18 cellular contexts compared by ENCODE assay signal in the genomic region with DNA sequence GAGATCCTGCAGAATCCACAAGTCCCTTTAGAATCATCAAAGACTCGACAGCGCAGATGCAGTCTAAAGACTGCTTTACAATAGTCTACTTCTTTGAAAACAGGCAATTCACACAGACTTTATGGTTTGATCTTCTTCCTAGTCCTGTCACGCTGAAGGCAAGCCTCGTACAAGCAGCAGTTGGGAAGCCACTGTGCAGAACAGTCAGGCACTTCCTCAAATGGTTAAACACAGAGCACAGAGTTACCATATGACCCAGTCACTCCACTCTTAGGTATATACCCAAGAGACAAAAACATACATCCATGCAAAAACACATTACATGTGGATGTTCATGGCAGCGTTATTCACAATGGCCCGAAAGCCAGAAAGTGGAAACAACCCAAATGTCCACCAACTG. TPM values are rescaled to one million over a fixed set of nuclear protein-coding genes. Genes with fewer than 3 reads are reported as not detected.
"Had no signal": no experiment of that assay in that cellular context is flagged by ENCODE, and none has a peak within 500 bp of the region (broad histone marks: within the 10 kb centered on the region; RNA-seq: fewer than 3 reads in every experiment).

No MANE protein-coding gene starts in this region.

- DNase-seq: activated CD4-positive, alpha-beta memory T cell treated with anti-CD3 and anti-CD28 coated beads, Interleukin-2, amount 10 ng/mL, durations not matched to agents 7 days and 5 days; activated CD4-positive, alpha-beta T cell treated with anti-CD3 and anti-CD28 coated beads for 4 hours; activated effector memory CD4-positive, alpha-beta T cell treated with anti-CD3 and anti-CD28 coated beads, Interleukin-2, amount 50 U/mL, for 16 hours; activated T-cell treated with anti-CD3 and anti-CD28 coated beads, Interleukin-2, amount 50 U/mL, for 48 hours; central memory CD4-positive, alpha-beta T cell; hippocampal formation; naive thymus-derived CD8-positive, alpha-beta T cell; pancreas; spleen; stimulated activated CD4-positive, alpha-beta T cell treated with anti-CD3 and anti-CD28 coated beads, Interleukin-1b, Interleukin-23, amount 100 ng/mL, for 48 hours; stimulated activated naive CD8-positive, alpha-beta T cell treated with anti-CD3 and anti-CD28 coated beads, Interleukin-15, amount 100 ng/mL, for 72 hours; testis had no signal

- H3K9me3 ChIP-seq: pancreas, testis had no signal

- H3K36me3 ChIP-seq: pancreas had no signal

- ATAC-seq: activated naive CD4-positive, alpha-beta T cell treated with anti-CD3 and anti-CD28 coated beads, Interleukin-2, amount 50 U/mL, for 72 hours; esophagus mucosa; left lobe of liver; naive thymus-derived CD8-positive, alpha-beta T cell; sciatic nerve; stimulated activated naive CD8-positive, alpha-beta T cell treated with anti-CD3 and anti-CD28 coated beads, Interleukin-15, amount 100 ng/mL, for 72 hours had no signal

- H3K4me3 ChIP-seq: coronary artery, pancreas, spleen, testis had no signal

- H3K4me1 ChIP-seq: pancreas had no signal

- H3K27ac ChIP-seq: coronary artery, pancreas, spleen, testis had no signal

- H3K27me3 ChIP-seq: pancreas, testis had no signal

RNA-seq across cellular contexts. Expression of a gene that starts 57.2 kb away (rescaled TPM):
- total RNA-seq: activated CD4-positive, alpha-beta memory T cell treated with anti-CD3 and anti-CD28 coated beads, Interleukin-2, amount 10 ng/mL, durations not matched to agents 7 days and 5 days; activated naive CD4-positive, alpha-beta T cell treated with anti-CD3 and anti-CD28 coated beads, Interleukin-2, amount 50 U/mL, for 72 hours; glomerular endothelial cell; left lobe of liver; naive thymus-derived CD8-positive, alpha-beta T cell had no signal
